In the genomic region with DNA sequence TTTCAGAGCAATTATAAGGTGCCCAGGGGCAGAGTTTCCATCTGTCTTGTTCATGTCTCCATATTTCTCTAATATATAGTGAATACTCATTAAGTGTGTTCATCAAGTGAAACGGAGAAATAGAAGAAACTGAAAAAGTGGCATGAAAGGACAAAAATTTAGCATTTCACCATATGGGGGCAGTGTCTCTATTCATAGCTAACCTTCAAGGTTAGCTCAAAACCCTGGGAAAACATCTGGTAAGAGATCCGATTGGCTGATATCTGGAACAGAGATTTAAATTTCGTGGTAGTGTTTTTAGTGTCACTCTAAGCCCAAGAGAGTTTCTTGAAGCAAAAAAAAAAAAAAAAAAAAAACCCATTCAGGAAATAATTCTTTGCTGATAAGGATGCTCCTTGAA, we compare ENCODE assay signal across 10 cellular contexts.
A peak's percentile ranks its signal among the peaks of the same experiment; 100 is the strongest.
DNase-seq lines count a peak whose midpoint lies in the region; ATAC-seq, FAIRE-seq and TF ChIP-seq lines count a peak whose summit lies in the region.
"Had no signal": no experiment of that assay in that cellular context is flagged by ENCODE, and none has a peak within 500 bp of the region (broad histone marks: within the 10 kb centered on the region; RNA-seq: fewer than 3 reads in every experiment).

No MANE protein-coding gene starts in this region.

- H3K36me3 ChIP-seq in RWPE2 (ENCODE audit: low read depth): no peaks in the 10 kb centered on the region

- no peaks in the 10 kb centered on the region for H3K27me3 ChIP-seq in RWPE2 (ENCODE audit: insufficient read depth, poor library complexity, severe bottlenecking)

- no peak overlapping the region for H3K27ac ChIP-seq in RWPE2 (ENCODE audit: poor library complexity, severe bottlenecking)

- H3K4me3 ChIP-seq in RWPE2 (ENCODE audit: severe bottlenecking) (no peak overlapping the region), fibroblast of the aortic adventitia (ENCODE audit: low read depth, low read length) (no peak overlapping the region)

- peak; percentile 34 to 40 for DNase-seq in AML-193 (lab: John Stamatoyannopoulos, UW)
- no peak for DNase-seq in GM12892 (ENCODE audit: insufficient read length)
- no peak for DNase-seq in RWPE2 (ENCODE audit: low spot score)
- DNase-seq in fibroblast of the aortic adventitia (ENCODE audit: low read depth): peak; percentile 22
- DNase-seq in effector CD8-positive, alpha-beta T cell (lab: John Stamatoyannopoulos, UW): no peak
- DNase-seq in NK-92 treated with Interleukin-12 subunit alpha and Interleukin-12 subunit beta, amount 100 ng/mL, for 24 hours (lab: John Stamatoyannopoulos, UW): no peak
- no peak for DNase-seq in D721Med (ENCODE audit: insufficient read length, low spot score)
- no peak for DNase-seq in amniotic stem cell (lab: John Stamatoyannopoulos, UW)
- DNase-seq: midbrain, NCI-H1930 had no signal

- ATAC-seq in RWPE2 (ENCODE audit: low read depth): no peak

- TF ChIP-seq POLR2A in GM12892 (IDR thresholded peaks at IDR 0.05; ENCODE audit: low read depth, low read length): no peak

- peaks cover 14% of the 10 kb centered on the region for H3K4me1 ChIP-seq in RWPE2 (ENCODE audit: insufficient read depth, poor library complexity, severe bottlenecking)

- FAIRE-seq in GM12892 (lab: Jason Lieb, UNC) (peak; percentile 50), D721Med (lab: Jason Lieb, UNC) (no peak)

- H3K9me3 ChIP-seq in RWPE2 (ENCODE audit: severe bottlenecking): no peaks in the 10 kb centered on the region

- TF ChIP-seq CTCF in RWPE2 (IDR thresholded peaks at IDR 0.05; ENCODE audit: poor library complexity, severe bottlenecking) (peak; percentile 75), fibroblast of the aortic adventitia (IDR thresholded peaks at IDR 0.05; ENCODE audit: insufficient read depth, low read length) (peak; percentile 39), D721Med (IDR thresholded peaks at IDR 0.05; ENCODE audit: insufficient read depth, missing control alignments) (no peak)

Comparison
In these comparisons a context has a peak if more than half of its experiments do, and no peak if none do; other contexts are left out.
1. DNase-seq: peak in AML-193 (2 of 2) and fibroblast of the aortic adventitia (single experiment); none in GM12892 (single experiment), RWPE2 (single experiment), effector CD8-positive, alpha-beta T cell (single experiment), NK-92 treated with Interleukin-12 subunit alpha and Interleukin-12 subunit beta, amount 100 ng/mL, for 24 hours (single experiment), D721Med (single experiment) and amniotic stem cell (single experiment).